ENCODE assay signal across 8 cellular contexts in genomic region chr12:65740873-65741600, GRCh38.
DNase-seq lines count a peak whose midpoint lies in the region; TF ChIP-seq lines count a peak whose summit lies in the region.

No MANE protein-coding gene starts in this region.

- no peak overlapping the region for H3K27ac ChIP-seq in coronary artery

- no peak for TF ChIP-seq CTCF in coronary artery (IDR thresholded peaks at IDR 0.05)

- H3K4me3 ChIP-seq in coronary artery = peak overlapping the region; percentile 79

- DNase-seq in DMS53 (lab: John Stamatoyannopoulos, UW) (peak; percentile 65), DMS53 treated with DMSO at 0.1 percent for 48 hours (lab: John Stamatoyannopoulos, UW; ENCODE audit: unreplicated experiment) (no peak), HuH-7.5 (ENCODE audit: low spot score) (peak; percentile 83), coronary artery (ENCODE audit: low spot score) (no peak), left kidney (ENCODE audit: low read depth, low spot score) (peak; percentile 97)
- peak; percentile 60 for DNase-seq in activated CD4-positive, CD25-positive, alpha-beta regulatory T cell treated with anti-CD3 and anti-CD28 coated beads, Interleukin-2, amount 50 U/mL, for 72 hours
- DNase-seq in stimulated activated CD4-positive, alpha-beta T cell treated with anti-CD3 and anti-CD28 coated beads, Interleukin-1b, Interleukin-23, amount 100 ng/mL, for 24 hours (ENCODE audit: low read depth in 4 of 4, low spot score in 1 of 4) = peak; percentile 27 to 65 (median 48)
- no peak for DNase-seq in effector CD4-positive, alpha-beta T cell

Comparison
In these comparisons a context has a peak if more than half of its experiments do, and no peak if none do; other contexts are left out.
1. DNase-seq: peak in DMS53 (single experiment), HuH-7.5 (single experiment), activated CD4-positive, CD25-positive, alpha-beta regulatory T cell treated with anti-CD3 and anti-CD28 coated beads, Interleukin-2, amount 50 U/mL, for 72 hours (single experiment), left kidney (single experiment) and stimulated activated CD4-positive, alpha-beta T cell treated with anti-CD3 and anti-CD28 coated beads, Interleukin-1b, Interleukin-23, amount 100 ng/mL, for 24 hours (4 of 4); none in DMS53 treated with DMSO at 0.1 percent for 48 hours (single experiment), coronary artery (single experiment) and effector CD4-positive, alpha-beta T cell (single experiment).